Comparison of ENCODE assay signal across 11 cellular contexts in genomic region chr12:66678640-66679268, GRCh38. TPM values are rescaled to one million over a fixed set of nuclear protein-coding genes. Genes with fewer than 3 reads are reported as not detected.
A peak's percentile ranks its signal among the peaks of the same experiment; 100 is the strongest.
DNase-seq lines count a peak whose midpoint lies in the region; ATAC-seq, FAIRE-seq and TF ChIP-seq lines count a peak whose summit lies in the region.
"Had no signal": no experiment of that assay in that cellular context is flagged by ENCODE, and none has a peak within 500 bp of the region (broad histone marks: within the 10 kb centered on the region; RNA-seq: fewer than 3 reads in every experiment).

Gene GRIP1 (minus strand): TSS chr12:66679076. CDS start chr12:66678904, 172 bp downstream.

- H3K9me3 Mint-ChIP-seq in T-helper 2 cell treated with Interferon-gamma antibody and Interleukin-4, amounts not matched to agents 5 μg/mL and 100 μg/mL, for 36 hours = no peaks in the 10 kb centered on the region
- no peaks in the 10 kb centered on the region for H3K9me3 Mint-ChIP-seq in osteocyte (ENCODE audit: unreplicated experiment)

- H3K27me3 Mint-ChIP-seq in T-helper 2 cell treated with Interferon-gamma antibody and Interleukin-4, amounts not matched to agents 5 μg/mL and 100 μg/mL, for 36 hours (ENCODE audit: low read depth) = peaks cover 10% of the 10 kb centered on the region
- H3K27me3 Mint-ChIP-seq in osteocyte (ENCODE audit: unreplicated experiment) = peaks cover 34% of the 10 kb centered on the region

- peaks cover 4% of the 10 kb centered on the region for H3K27me3 ChIP-seq in hepatocyte
- H3K27me3 ChIP-seq: adrenal gland had no signal

- peak within 1 kb of the TSS; percentile 66 for H3K4me2 ChIP-seq in hepatocyte

- no peak for FAIRE-seq in RCC 7860 (lab: Jason Lieb, UNC)

- H3K27ac Mint-ChIP-seq in T-helper 2 cell treated with Interferon-gamma antibody and Interleukin-4, amounts not matched to agents 5 μg/mL and 100 μg/mL, for 36 hours = no peak within 1 kb of the TSS
- no peak within 1 kb of the TSS for H3K27ac Mint-ChIP-seq in osteocyte (ENCODE audit: unreplicated experiment)

- H2AFZ ChIP-seq in hepatocyte = no peak within 1 kb of the TSS

- 68% methylated on average over 13 of the region's 13 CpGs for WGBS in hepatocyte (ENCODE audit: low lambda C conversion rate, missing lambda C conversion rate)

- H3K27ac ChIP-seq in hepatocyte = no peak within 1 kb of the TSS
- H3K27ac ChIP-seq: adrenal gland had no signal

- no peaks in the 10 kb centered on the region for H3K4me1 Mint-ChIP-seq in T-helper 2 cell treated with Interferon-gamma antibody and Interleukin-4, amounts not matched to agents 5 μg/mL and 100 μg/mL, for 36 hours (ENCODE audit: low read depth)
- H3K4me1 Mint-ChIP-seq in osteocyte (ENCODE audit: unreplicated experiment) = peaks cover 17% of the 10 kb centered on the region

- DNase-seq in HT1080 (ENCODE audit: low read depth) (peak; percentile 52), RCC 7860 (ENCODE audit: low spot score) (peak; percentile 47), hepatocyte (ENCODE audit: low spot score) (no peak), skeletal muscle cell (ENCODE audit: low read depth) (no peak), osteocyte (ENCODE audit: extremely low spot score, unreplicated experiment) (no peak), globus pallidus (ENCODE audit: low spot score) (no peak)
- no peak for DNase-seq in T-helper 2 cell treated with Interferon-gamma antibody and Interleukin-4, amounts not matched to agents 5 μg/mL and 100 μg/mL, for 36 hours (ENCODE audit: low spot score)
- DNase-seq: DMS79, KBM-7 had no signal

- H3K36me3 ChIP-seq in hepatocyte (replicated peaks; ENCODE audit: insufficient read depth, low read depth) = no peaks in the 10 kb centered on the region
- H3K36me3 ChIP-seq: adrenal gland had no signal

- H3K9me3 ChIP-seq in hepatocyte (ENCODE audit: low read depth) = no peaks in the 10 kb centered on the region
- H3K9me3 ChIP-seq: adrenal gland had no signal

- ATAC-seq in GM19351 (IDR thresholded peaks at IDR 0.05; ENCODE audit: unreplicated experiment) = no peak

- no peaks in the 10 kb centered on the region for H4K20me1 ChIP-seq in hepatocyte (ENCODE audit: insufficient read depth, poor library complexity, severe bottlenecking)

- no peak for TF ChIP-seq CTCF in hepatocyte (IDR thresholded peaks at IDR 0.05; ENCODE audit: poor library complexity)
- no peak for TF ChIP-seq CTCF in osteocyte (IDR thresholded peaks at IDR 0.05)

- no peaks in the 10 kb centered on the region for H3K9me2 ChIP-seq in hepatocyte (replicated peaks; ENCODE audit: insufficient read depth)

- H3K79me2 ChIP-seq in hepatocyte = no peaks in the 10 kb centered on the region

- H3K36me3 Mint-ChIP-seq in T-helper 2 cell treated with Interferon-gamma antibody and Interleukin-4, amounts not matched to agents 5 μg/mL and 100 μg/mL, for 36 hours (ENCODE audit: low read depth) = no peaks in the 10 kb centered on the region
- H3K36me3 Mint-ChIP-seq in osteocyte (ENCODE audit: unreplicated experiment) = no peaks in the 10 kb centered on the region

- H3K4me3 ChIP-seq in hepatocyte (no peak within 1 kb of the TSS), skeletal muscle cell (ENCODE audit: low read depth, low read length) (peak within 1 kb of the TSS; percentile 6)
- H3K4me3 ChIP-seq: adrenal gland had no signal

- H3K4me3 Mint-ChIP-seq in T-helper 2 cell treated with Interferon-gamma antibody and Interleukin-4, amounts not matched to agents 5 μg/mL and 100 μg/mL, for 36 hours = no peak within 1 kb of the TSS
- H3K4me3 Mint-ChIP-seq in osteocyte (ENCODE audit: unreplicated experiment) = no peak within 1 kb of the TSS

- H3K4me1 ChIP-seq in hepatocyte (ENCODE audit: insufficient read depth) = no peaks in the 10 kb centered on the region
- H3K4me1 ChIP-seq: adrenal gland had no signal

RNA-seq across cellular contexts. Expression of gene GRIP1, which starts in this region (rescaled TPM):
- 0.37 and 1.5 TPM in 2 replicates for total RNA-seq in HT1080 (2014; rRNA removed; shearing (Covaris generic))
- polyA plus RNA-seq in HT1080 (2015; cell fraction: cytosol; rRNA removed) = 0.06 TPM in 1 of 2 replicates, not detected in the other
- 0.36 and 0.73 TPM in 2 replicates for polyA plus RNA-seq in HT1080 (2015; cell fraction: nucleus; rRNA removed)
- 7.6 and 7.7 TPM in 2 replicates for total RNA-seq in hepatocyte
- 7.7 and 13.6 TPM in 2 replicates for polyA plus RNA-seq in hepatocyte
- total RNA-seq in osteocyte = 4.6 and 9.1 TPM in 2 replicates

Comparison
In these comparisons a context has a peak if more than half of its experiments do, and no peak if none do; other contexts are left out.
1. DNase-seq: peak in HT1080 (single experiment) and RCC 7860 (single experiment); none in hepatocyte (single experiment), skeletal muscle cell (single experiment), T-helper 2 cell treated with Interferon-gamma antibody and Interleukin-4, amounts not matched to agents 5 μg/mL and 100 μg/mL, for 36 hours (single experiment), osteocyte (single experiment) and globus pallidus (single experiment).